ENCODE assay signal across 2 cellular contexts in genomic region chr1:230760360-230760827, GRCh38.
TF ChIP-seq lines count a peak whose summit lies in the region.

No MANE protein-coding gene starts in this region.

TF ChIP-seq in H1, 55 proteins besides CTCF, POLR2A, EP300 and RAD21 (continued from another document):
- TF ChIP-seq, protein P1, sequence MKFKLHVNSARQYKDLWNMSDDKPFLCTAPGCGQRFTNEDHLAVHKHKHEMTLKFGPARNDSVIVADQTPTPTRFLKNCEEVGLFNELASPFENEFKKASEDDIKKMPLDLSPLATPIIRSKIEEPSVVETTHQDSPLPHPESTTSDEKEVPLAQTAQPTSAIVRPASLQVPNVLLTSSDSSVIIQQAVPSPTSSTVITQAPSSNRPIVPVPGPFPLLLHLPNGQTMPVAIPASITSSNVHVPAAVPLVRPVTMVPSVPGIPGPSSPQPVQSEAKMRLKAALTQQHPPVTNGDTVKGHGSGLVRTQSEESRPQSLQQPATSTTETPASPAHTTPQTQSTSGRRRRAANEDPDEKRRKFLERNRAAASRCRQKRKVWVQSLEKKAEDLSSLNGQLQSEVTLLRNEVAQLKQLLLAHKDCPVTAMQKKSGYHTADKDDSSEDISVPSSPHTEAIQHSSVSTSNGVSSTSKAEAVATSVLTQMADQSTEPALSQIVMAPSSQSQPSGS (IDR thresholded peaks at IDR 0.05; ENCODE audit: low read length) = no peak
- no peak for TF ChIP-seq TBP (IDR thresholded peaks at IDR 0.05; ENCODE audit: low read depth, low read length)
- no peak for TF ChIP-seq EZH2 (IDR thresholded peaks at IDR 0.05; ENCODE audit: low read depth, low read length, severe bottlenecking)
- TF ChIP-seq CHD1 (IDR thresholded peaks at IDR 0.05; ENCODE audit: low read depth, low read length) = no peak
- no peak for TF ChIP-seq CBX5 (IDR thresholded peaks at IDR 0.05; ENCODE audit: low read depth, low read length)
- TF ChIP-seq USF2 (IDR thresholded peaks at IDR 0.05; ENCODE audit: low read length) = no peak
- no peak for TF ChIP-seq MAFK (IDR thresholded peaks at IDR 0.05; ENCODE audit: low read depth, low read length)
- no peak for TF ChIP-seq YY1 (IDR thresholded peaks at IDR 0.05; ENCODE audit: low read depth, low read length)
- no peak for TF ChIP-seq RXRA (IDR thresholded peaks at IDR 0.05; ENCODE audit: insufficient read depth, low read depth, low read length)
- TF ChIP-seq RNF2 (IDR thresholded peaks at IDR 0.05; ENCODE audit: borderline replicate concordance, low read depth, low read length, missing control alignments, poor library complexity, severe bottlenecking) = no peak
- no peak for TF ChIP-seq BCL11A (IDR thresholded peaks at IDR 0.05; ENCODE audit: low read depth in 2 of 2, low read length in 2 of 2)

TF ChIP-seq in liver, 16 proteins besides CTCF, POLR2A, EP300 and RAD21 (continued from another document):
- TF ChIP-seq YY1 (IDR thresholded peaks at IDR 0.05) (no peak), RXRA (IDR thresholded peaks at IDR 0.05) (peak in 1 of 2 donors; percentile 19), REST (IDR thresholded peaks at IDR 0.05) (no peak)
